Comparison of ENCODE assay signal across 14 cellular contexts in the genomic region with DNA sequence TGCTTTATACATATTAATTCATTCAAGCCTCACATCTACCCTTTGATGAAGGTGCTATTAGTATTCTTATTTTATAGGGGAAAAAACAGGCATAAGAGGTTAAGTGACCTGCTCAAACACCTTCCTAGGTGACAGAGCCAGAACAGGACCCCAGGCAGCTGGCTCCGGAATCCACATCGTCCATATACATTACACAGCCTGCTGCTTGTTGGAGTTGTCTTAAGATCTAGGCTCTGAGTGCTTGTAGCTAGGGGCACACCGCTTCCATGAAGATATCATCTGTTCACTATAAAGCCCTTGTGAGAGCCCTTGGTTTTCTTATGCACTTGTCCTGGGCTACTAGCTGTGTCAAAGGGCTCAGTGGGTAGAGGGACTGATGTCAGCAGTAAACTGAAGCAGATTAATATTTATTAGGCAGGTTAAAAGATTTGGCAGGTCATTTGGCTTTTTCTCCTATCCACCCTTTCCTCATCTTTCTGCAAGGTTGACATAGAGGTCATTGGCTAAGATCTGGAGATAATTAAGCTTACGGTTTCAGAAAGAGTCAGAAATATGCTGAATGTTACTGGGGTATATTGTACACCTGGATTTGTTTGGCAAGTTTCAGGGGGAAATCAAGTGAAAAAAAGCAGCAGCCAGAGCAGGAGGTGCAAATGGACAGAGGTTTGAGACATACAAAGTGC.
DNase-seq lines count a peak whose midpoint lies in the region; ATAC-seq, FAIRE-seq and TF ChIP-seq lines count a peak whose summit lies in the region.
"Had no signal": no experiment of that assay in that cellular context is flagged by ENCODE, and none has a peak within 500 bp of the region (broad histone marks: within the 10 kb centered on the region; RNA-seq: fewer than 3 reads in every experiment).

No MANE protein-coding gene starts in this region.

- H3K4me3 ChIP-seq in Caco-2 (ENCODE audit: low read depth, low read length) (no peak overlapping the region), mammary epithelial cell (replicated peaks in 1 of 3; ENCODE audit: insufficient read depth in 1 of 3, low read depth in 2 of 3, low read length in 3 of 3) (no peak overlapping the region), mucosa of stomach (ENCODE audit: low read length) (no peak overlapping the region)

- peaks cover 40% of the 10 kb centered on the region for H3K4me1 Mint-ChIP-seq in Caco-2 (ENCODE audit: low read depth, unreplicated experiment)
- H3K4me1 Mint-ChIP-seq in T-helper 17 cell: peaks cover 2% of the 10 kb centered on the region

- ATAC-seq in T-helper 17 cell (no peak), GM21515 (IDR thresholded peaks at IDR 0.05; ENCODE audit: unreplicated experiment) (no peak)
- ATAC-seq: activated CD8-positive, alpha-beta T cell treated with anti-CD3 and anti-CD28 coated beads for 36 hours; stimulated activated naive CD8-positive, alpha-beta T cell treated with anti-CD3 and anti-CD28 coated beads, Interleukin-15, Interleukin-2, amounts not matched to agents 100 U/mL and 50 U/mL, for 24 hours had no signal

- CTCF ChIA-PET in Caco-2 (lab: Charles Lee) (no interaction called here), mammary epithelial cell (lab: Charles Lee; ENCODE audit: low non-redundant PET) (interaction anchor here (0.6 kb wide), 1 partner anchor 395 kb away, joined by 4 read pairs; no protein-coding TSS in a partner anchor)

- peak overlapping the region; percentile 74 for H3K4me2 ChIP-seq in mammary epithelial cell (ENCODE audit: insufficient read depth, low read depth, low read length)

- DNase-seq in Caco-2: no peak
- DNase-seq in HT-29 (ENCODE audit: low spot score): peak; percentile 19
- DNase-seq in mammary epithelial cell: no peak
- DNase-seq in T-helper 17 cell: no peak
- DNase-seq in HTR-8/SVneo (ENCODE audit: insufficient read length, low spot score): no peak
- DNase-seq in ACHN: no peak
- DNase-seq: activated CD8-positive, alpha-beta T cell treated with anti-CD3 and anti-CD28 coated beads for 36 hours; left cardiac atrium; stimulated activated naive CD8-positive, alpha-beta T cell treated with anti-CD3 and anti-CD28 coated beads, Interleukin-15, Interleukin-2, amounts not matched to agents 100 U/mL and 50 U/mL, for 24 hours had no signal

- H3K36me3 Mint-ChIP-seq in Caco-2 (ENCODE audit: insufficient read depth, unreplicated experiment) (peaks cover 11% of the 10 kb centered on the region), T-helper 17 cell (ENCODE audit: low read depth) (no peaks in the 10 kb centered on the region)

- peak overlapping the region; percentile 37 for H3K4me3 Mint-ChIP-seq in Caco-2 (ENCODE audit: unreplicated experiment)
- no peak overlapping the region for H3K4me3 Mint-ChIP-seq in T-helper 17 cell
- H3K4me3 Mint-ChIP-seq: activated CD8-positive, alpha-beta T cell treated with anti-CD3 and anti-CD28 coated beads for 36 hours; dendritic cell treated with granulocyte-macrophage colony-stimulating factor and Interleukin-4, amounts not matched to agents 40 ng/mL and 50 ng/mL, for 4 days had no signal

- intact Hi-C loops in Caco-2 (cut with micrococcal nuclease; ENCODE audit: unreplicated experiment): loop anchor here (1.0 kb wide), 2 partner anchors 12 to 37 kb away; no protein-coding TSS in a partner anchor
- intact Hi-C loops in mammary epithelial cell (cut with micrococcal nuclease): no loop called here

- H3K36me3 ChIP-seq in Caco-2 (ENCODE audit: control insufficient read depth, insufficient read depth, low read length) (no peaks in the 10 kb centered on the region), mammary epithelial cell (ENCODE audit: insufficient read depth, low read length) (no peaks in the 10 kb centered on the region), mucosa of stomach (ENCODE audit: control insufficient read depth, insufficient read depth, low read length) (no peaks in the 10 kb centered on the region)
- H3K36me3 ChIP-seq: neutrophil had no signal

- POLR2A ChIA-PET in Caco-2 (lab: Charles Lee): no interaction called here

- H3K9me3 ChIP-seq in Caco-2 (no peaks in the 10 kb centered on the region), mammary epithelial cell (replicated peaks; ENCODE audit: insufficient read depth, low read length) (no peaks in the 10 kb centered on the region), mucosa of stomach (ENCODE audit: control insufficient read depth, low read length) (no peaks in the 10 kb centered on the region), T-helper 17 cell (ENCODE audit: control insufficient read depth, low read length, poor library complexity, severe bottlenecking) (no peaks in the 10 kb centered on the region)
- H3K9me3 ChIP-seq: neutrophil had no signal

- BruUV-seq in Caco-2 (replicated peaks; lab: Mats Ljungman, UMichigan) (no TSS peak), mammary epithelial cell (replicated peaks; lab: Mats Ljungman, UMichigan) (no TSS peak)

- H2AFZ ChIP-seq in mammary epithelial cell (ENCODE audit: low read depth, low read length): no peak overlapping the region

- dilution Hi-C loops in mammary epithelial cell (cut with HindIII; ENCODE audit: low sequenced_read_pairs): no loop called here

- H3K79me2 ChIP-seq in mammary epithelial cell (ENCODE audit: insufficient read depth, low read length): peaks cover 80% of the 10 kb centered on the region

- no peak for FAIRE-seq in HTR-8/SVneo (lab: Jason Lieb, UNC)
- FAIRE-seq: GM18507 had no signal

- no peak for TF ChIP-seq CTCF in Caco-2 (IDR thresholded peaks at IDR 0.05; ENCODE audit: insufficient read depth in 1 of 2, low read depth in 1 of 2, low read length in 1 of 2, severe bottlenecking in 1 of 2, unreplicated experiment in 1 of 2)
- TF ChIP-seq CTCF in mammary epithelial cell (conservative IDR thresholded peaks at IDR 0.05 in 1 of 2, IDR thresholded peaks at IDR 0.05 in 1 of 2; ENCODE audit: extremely low read depth in 1 of 2, insufficient read depth in 1 of 2, low read depth in 1 of 2, low read length in 2 of 2): no peak

- H3K27me3 Mint-ChIP-seq in Caco-2 (ENCODE audit: insufficient read depth, unreplicated experiment): no peaks in the 10 kb centered on the region
- peaks cover 47% of the 10 kb centered on the region for H3K27me3 Mint-ChIP-seq in T-helper 17 cell

- no peaks in the 10 kb centered on the region for H3K9me3 Mint-ChIP-seq in Caco-2 (ENCODE audit: unreplicated experiment)
- H3K9me3 Mint-ChIP-seq: activated CD8-positive, alpha-beta T cell treated with anti-CD3 and anti-CD28 coated beads for 36 hours; dendritic cell treated with granulocyte-macrophage colony-stimulating factor and Interleukin-4, amounts not matched to agents 40 ng/mL and 50 ng/mL, for 4 days had no signal

- 51% methylated on average over 4 of the region's 4 CpGs for WGBS in mammary epithelial cell (ENCODE audit: low coverage, missing lambda C conversion rate)

- H3K27me3 ChIP-seq in Caco-2 (replicated peaks; ENCODE audit: control insufficient read depth, insufficient read depth, low read length) (no peaks in the 10 kb centered on the region), mammary epithelial cell (ENCODE audit: insufficient read depth, low read length) (no peaks in the 10 kb centered on the region), mucosa of stomach (ENCODE audit: control insufficient read depth, insufficient read depth, low read length) (no peaks in the 10 kb centered on the region)

- in situ Hi-C loops in mammary epithelial cell (cut with MboI; ENCODE audit: low sequenced_read_pairs in 2 of 2) (no loop called here), ACHN (cut with HindIII; ENCODE audit: low pct_ligation_motif_present, low pct_unique_long_range_greater_than_20kb, low sequenced_read_pairs) (no loop called here)

- H3K9ac ChIP-seq in mammary epithelial cell (ENCODE audit: insufficient read depth, low read length) (peak overlapping the region; percentile 30), mucosa of stomach (ENCODE audit: low read length) (peak overlapping the region; percentile 53)

- H3K27ac ChIP-seq in mammary epithelial cell (ENCODE audit: insufficient read depth, low read depth, low read length): peak overlapping the region; percentile 92
- H3K27ac ChIP-seq: neutrophil had no signal

- H4K20me1 ChIP-seq in mammary epithelial cell (ENCODE audit: insufficient read depth, low read length): no peaks in the 10 kb centered on the region

- H3K4me1 ChIP-seq in Caco-2 (peaks cover 66% of the 10 kb centered on the region), mammary epithelial cell (ENCODE audit: insufficient read depth, low read length) (peaks cover 54% of the 10 kb centered on the region), mucosa of stomach (ENCODE audit: control insufficient read depth, insufficient read depth, low read length) (peaks cover 94% of the 10 kb centered on the region)

- H3K27ac Mint-ChIP-seq in Caco-2 (ENCODE audit: unreplicated experiment) (peak overlapping the region; percentile 95), T-helper 17 cell (no peak overlapping the region)
- H3K27ac Mint-ChIP-seq: activated CD8-positive, alpha-beta T cell treated with anti-CD3 and anti-CD28 coated beads for 36 hours; dendritic cell treated with granulocyte-macrophage colony-stimulating factor and Interleukin-4, amounts not matched to agents 40 ng/mL and 50 ng/mL, for 4 days had no signal
